In genomic region chr1:157090196-157090647, GRCh38 we compare ENCODE assay signal across 8 cellular contexts. TPM values are rescaled to one million over a fixed set of nuclear protein-coding genes. Genes with fewer than 3 reads are reported as not detected.
A peak's percentile ranks its signal among the peaks of the same experiment; 100 is the strongest.
DNase-seq lines count a peak whose midpoint lies in the region; ATAC-seq and TF ChIP-seq lines count a peak whose summit lies in the region.

No MANE protein-coding gene starts in this region.

- ATAC-seq in Right ventricle myocardium superior (ENCODE audit: poor library complexity) (peak; percentile 92), upper lobe of left lung (ENCODE audit: low FRiP score in 2 of 2) (peak; percentile 81 to 95), GM18505 (IDR thresholded peaks at IDR 0.05; ENCODE audit: unreplicated experiment) (no peak)

- H3K27ac ChIP-seq in upper lobe of left lung: no peak overlapping the region

- intact Hi-C loops in Right ventricle myocardium superior (cut with DNase I) (loop anchor here (1.0 kb wide), 1 partner anchor 66 kb away; no protein-coding TSS in a partner anchor), posterior vena cava (cut with DNase I) (loop anchor here (2.0 to 5.0 kb wide), 3 partner anchors 37 to 67 kb away; no protein-coding TSS in a partner anchor)

- no peak overlapping the region for H3K4me3 Mint-ChIP-seq in activated naive CD8-positive, alpha-beta T cell treated with anti-CD3 and anti-CD28 coated beads for 36 hours

- no peaks in the 10 kb centered on the region for H3K9me3 ChIP-seq in upper lobe of left lung

- 17% methylated on average over 2 to 10 of the region's 10 CpGs for WGBS in upper lobe of left lung, 2 donors

- H3K4me1 ChIP-seq in upper lobe of left lung: peaks cover 0 to 7% (median 3%) of the 10 kb centered on the region in 4 donors

- DNase-seq in GM12865 (ENCODE audit: low read depth) (peak; percentile 80), NCI-H1048 (lab: John Stamatoyannopoulos, UW) (peak; percentile 70), SW480 (ENCODE audit: low spot score) (peak; percentile 64), Right ventricle myocardium superior (peak; percentile 93), posterior vena cava (ENCODE audit: low spot score) (peak; percentile 94), upper lobe of left lung (peak; percentile 63 to 83)
- peak; percentile 78 for DNase-seq in activated naive CD8-positive, alpha-beta T cell treated with anti-CD3 and anti-CD28 coated beads for 36 hours

- no peaks in the 10 kb centered on the region for H3K27me3 ChIP-seq in upper lobe of left lung

- H3K36me3 ChIP-seq in upper lobe of left lung: no peaks in the 10 kb centered on the region

- TF ChIP-seq POLR2A in upper lobe of left lung (IDR thresholded peaks at IDR 0.05): no peak
- no peak for TF ChIP-seq POLR2A in GM18505 (IDR thresholded peaks at IDR 0.05; ENCODE audit: borderline replicate concordance, extremely low read depth, insufficient read depth, insufficient read length)

- no peak overlapping the region for H3K4me3 ChIP-seq in GM12865 (ENCODE audit: low read depth, low read length)
- H3K4me3 ChIP-seq in upper lobe of left lung: no peak overlapping the region

- TF ChIP-seq CTCF in GM12865 (IDR thresholded peaks at IDR 0.05; ENCODE audit: insufficient read depth, low read depth, low read length, missing control alignments) (peak; percentile 90), upper lobe of left lung (IDR thresholded peaks at IDR 0.05) (peak; percentile 88 to 96 (median 92))

- H3K36me3 Mint-ChIP-seq in activated naive CD8-positive, alpha-beta T cell treated with anti-CD3 and anti-CD28 coated beads for 36 hours: no peaks in the 10 kb centered on the region

- peaks cover 6% of the 10 kb centered on the region for H3K27me3 Mint-ChIP-seq in activated naive CD8-positive, alpha-beta T cell treated with anti-CD3 and anti-CD28 coated beads for 36 hours

- no peaks in the 10 kb centered on the region for H3K9me3 Mint-ChIP-seq in activated naive CD8-positive, alpha-beta T cell treated with anti-CD3 and anti-CD28 coated beads for 36 hours

- H3K4me1 Mint-ChIP-seq in activated naive CD8-positive, alpha-beta T cell treated with anti-CD3 and anti-CD28 coated beads for 36 hours: peaks cover 2% of the 10 kb centered on the region

- H3K27ac Mint-ChIP-seq in activated naive CD8-positive, alpha-beta T cell treated with anti-CD3 and anti-CD28 coated beads for 36 hours: no peak overlapping the region

- TF ChIP-seq EP300 in upper lobe of left lung (IDR thresholded peaks at IDR 0.05): no peak

RNA-seq across cellular contexts. Expression of gene ETV3L, which starts 9.4 kb away (rescaled TPM):
- total RNA-seq in activated naive CD8-positive, alpha-beta T cell treated with anti-CD3 and anti-CD28 coated beads for 36 hours: not detected
- total RNA-seq in Right ventricle myocardium superior: not detected
- not detected for total RNA-seq in posterior vena cava
- total RNA-seq in upper lobe of left lung: not detected

RNA-seq across cellular contexts. Expression of gene ARHGEF11, which starts 44.7 kb away (rescaled TPM):
- 1 to 10 TPM; 2.8 to 3.3 TPM for total RNA-seq in activated naive CD8-positive, alpha-beta T cell treated with anti-CD3 and anti-CD28 coated beads for 36 hours
- total RNA-seq in Right ventricle myocardium superior (29.9 TPM), posterior vena cava (10 to 100 TPM; 28.8 to 32.2 TPM), upper lobe of left lung (100 to 1,000 TPM in 1 of 6 donors, 10 to 100 TPM in 5; 39.2 to 170 (median 50.9) TPM)

RNA-seq across cellular contexts. Expression of gene ETV3, which starts 48.0 kb away (rescaled TPM):
- total RNA-seq in activated naive CD8-positive, alpha-beta T cell treated with anti-CD3 and anti-CD28 coated beads for 36 hours: 10 to 100 TPM; 23.1 to 23.5 TPM
- total RNA-seq in Right ventricle myocardium superior: 16.4 TPM
- 10 to 100 TPM; 25.6 to 28.1 TPM for total RNA-seq in posterior vena cava
- total RNA-seq in upper lobe of left lung: 10 to 100 TPM; 14.7 to 34.8 (median 27.6) TPM
